Comparison of ENCODE assay signal across 1 cellular context in genomic region chr17:37708008-37708615, GRCh38.
A peak's percentile ranks its signal among the peaks of the same experiment; 100 is the strongest.
TF ChIP-seq lines count a peak whose summit lies in the region.

No MANE protein-coding gene starts in this region.

TF ChIP-seq in HepG2, 621 proteins besides CTCF, POLR2A, EP300 and RAD21 (continued from another document and continues in another):
- TF ChIP-seq NCOA5 (CRISPR knock-in tag; IDR thresholded peaks at IDR 0.05), result no peak
- TF ChIP-seq THAP7 (CRISPR knock-in tag; IDR thresholded peaks at IDR 0.05), result no peak; the same call in 1 of the 2 replicates
- TF ChIP-seq AHR (CRISPR knock-in tag; IDR thresholded peaks at IDR 0.05), result no peak
- TF ChIP-seq GABPB1 (CRISPR knock-in tag; IDR thresholded peaks at IDR 0.05), result no peak; the same call in 1 of the 2 replicates
- TF ChIP-seq, protein P1, sequence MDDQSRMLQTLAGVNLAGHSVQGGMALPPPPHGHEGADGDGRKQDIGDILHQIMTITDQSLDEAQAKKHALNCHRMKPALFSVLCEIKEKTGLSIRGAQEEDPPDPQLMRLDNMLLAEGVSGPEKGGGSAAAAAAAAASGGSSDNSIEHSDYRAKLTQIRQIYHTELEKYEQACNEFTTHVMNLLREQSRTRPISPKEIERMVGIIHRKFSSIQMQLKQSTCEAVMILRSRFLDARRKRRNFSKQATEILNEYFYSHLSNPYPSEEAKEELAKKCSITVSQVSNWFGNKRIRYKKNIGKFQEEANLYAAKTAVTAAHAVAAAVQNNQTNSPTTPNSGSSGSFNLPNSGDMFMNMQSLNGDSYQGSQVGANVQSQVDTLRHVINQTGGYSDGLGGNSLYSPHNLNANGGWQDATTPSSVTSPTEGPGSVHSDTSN (CRISPR knock-in tag; IDR thresholded peaks at IDR 0.05; ENCODE audit: borderline replicate concordance), result no peak
- no peak for TF ChIP-seq RFXANK (CRISPR knock-in tag; IDR thresholded peaks at IDR 0.05)
- peak; percentile 86 for TF ChIP-seq SOX5 (CRISPR knock-in tag; IDR thresholded peaks at IDR 0.05; ENCODE audit: borderline replicate concordance)
- TF ChIP-seq, protein P2, sequence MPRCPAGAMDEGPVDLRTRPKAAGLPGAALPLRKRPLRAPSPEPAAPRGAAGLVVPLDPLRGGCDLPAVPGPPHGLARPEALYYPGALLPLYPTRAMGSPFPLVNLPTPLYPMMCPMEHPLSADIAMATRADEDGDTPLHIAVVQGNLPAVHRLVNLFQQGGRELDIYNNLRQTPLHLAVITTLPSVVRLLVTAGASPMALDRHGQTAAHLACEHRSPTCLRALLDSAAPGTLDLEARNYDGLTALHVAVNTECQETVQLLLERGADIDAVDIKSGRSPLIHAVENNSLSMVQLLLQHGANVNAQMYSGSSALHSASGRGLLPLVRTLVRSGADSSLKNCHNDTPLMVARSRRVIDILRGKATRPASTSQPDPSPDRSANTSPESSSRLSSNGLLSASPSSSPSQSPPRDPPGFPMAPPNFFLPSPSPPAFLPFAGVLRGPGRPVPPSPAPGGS (CRISPR knock-in tag; IDR thresholded peaks at IDR 0.05), result 0 out of 2 replicates have a peak, but pooled peaks have one; percentile 31
- no peak for TF ChIP-seq SMAD3 (CRISPR knock-in tag; IDR thresholded peaks at IDR 0.05)
- TF ChIP-seq ZNF724P (CRISPR knock-in tag; IDR thresholded peaks at IDR 0.05; ENCODE audit: borderline replicate concordance), result no peak
- no peak for TF ChIP-seq KLF12 (CRISPR knock-in tag; IDR thresholded peaks at IDR 0.05; ENCODE audit: borderline replicate concordance)
- no peak for TF ChIP-seq ZFP1 (CRISPR knock-in tag; IDR thresholded peaks at IDR 0.05)
- no peak for TF ChIP-seq DNMT3B (CRISPR knock-in tag; conservative IDR thresholded peaks at IDR 0.05)
- no peak for TF ChIP-seq ZNF264 (CRISPR knock-in tag; IDR thresholded peaks at IDR 0.05)
- no peak; the same call in 1 of the 2 replicates for TF ChIP-seq ZNF713 (CRISPR knock-in tag; IDR thresholded peaks at IDR 0.05)
- TF ChIP-seq RCOR2 (CRISPR knock-in tag; IDR thresholded peaks at IDR 0.05), result peak; percentile 75
- TF ChIP-seq TMF1 (CRISPR knock-in tag; IDR thresholded peaks at IDR 0.05; ENCODE audit: low read depth), result no peak
- no peak for TF ChIP-seq NFE2L1 (CRISPR knock-in tag; IDR thresholded peaks at IDR 0.05; ENCODE audit: borderline replicate concordance)
- no peak for TF ChIP-seq GPN1 (CRISPR knock-in tag; IDR thresholded peaks at IDR 0.05; ENCODE audit: borderline replicate concordance)
- no peak; the same call in 1 of the 2 replicates for TF ChIP-seq ZNF501 (CRISPR knock-in tag; IDR thresholded peaks at IDR 0.05)
- TF ChIP-seq ZNF362 (CRISPR knock-in tag; IDR thresholded peaks at IDR 0.05; ENCODE audit: borderline replicate concordance), result no peak; the same call in 1 of the 2 replicates
- TF ChIP-seq RFXAP (CRISPR knock-in tag; IDR thresholded peaks at IDR 0.05; ENCODE audit: borderline replicate concordance), result no peak
- TF ChIP-seq ATM (IDR thresholded peaks at IDR 0.05; ENCODE audit: borderline replicate concordance), result no peak
- TF ChIP-seq GLI4 (CRISPR knock-in tag; IDR thresholded peaks at IDR 0.05; ENCODE audit: borderline replicate concordance), result 0 out of 2 replicates have a peak, but pooled peaks have one; percentile 34
- no peak for TF ChIP-seq SATB2 (CRISPR knock-in tag; IDR thresholded peaks at IDR 0.05)
- TF ChIP-seq HMGA1 (CRISPR knock-in tag; conservative IDR thresholded peaks at IDR 0.05), result no peak
- TF ChIP-seq, protein P3, sequence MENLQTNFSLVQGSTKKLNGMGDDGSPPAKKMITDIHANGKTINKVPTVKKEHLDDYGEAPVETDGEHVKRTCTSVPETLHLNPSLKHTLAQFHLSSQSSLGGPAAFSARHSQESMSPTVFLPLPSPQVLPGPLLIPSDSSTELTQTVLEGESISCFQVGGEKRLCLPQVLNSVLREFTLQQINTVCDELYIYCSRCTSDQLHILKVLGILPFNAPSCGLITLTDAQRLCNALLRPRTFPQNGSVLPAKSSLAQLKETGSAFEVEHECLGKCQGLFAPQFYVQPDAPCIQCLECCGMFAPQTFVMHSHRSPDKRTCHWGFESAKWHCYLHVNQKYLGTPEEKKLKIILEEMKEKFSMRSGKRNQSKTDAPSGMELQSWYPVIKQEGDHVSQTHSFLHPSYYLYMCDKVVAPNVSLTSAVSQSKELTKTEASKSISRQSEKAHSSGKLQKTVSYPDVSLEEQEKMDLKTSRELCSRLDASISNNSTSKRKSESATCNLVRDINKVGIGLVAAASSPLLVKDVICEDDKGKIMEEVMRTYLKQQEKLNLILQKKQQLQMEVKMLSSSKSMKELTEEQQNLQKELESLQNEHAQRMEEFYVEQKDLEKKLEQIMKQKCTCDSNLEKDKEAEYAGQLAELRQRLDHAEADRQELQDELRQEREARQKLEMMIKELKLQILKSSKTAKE (CRISPR knock-in tag; IDR thresholded peaks at IDR 0.05; ENCODE audit: borderline replicate concordance), result no peak
- no peak for TF ChIP-seq ATF7-NPFF (CRISPR knock-in tag; IDR thresholded peaks at IDR 0.05; ENCODE audit: low read depth)
- peak; percentile 59; the same call in 1 of the 2 replicates for TF ChIP-seq ZFY (CRISPR knock-in tag; IDR thresholded peaks at IDR 0.05)
- no peak for TF ChIP-seq FOXK2 (IDR thresholded peaks at IDR 0.05)
- no peak for TF ChIP-seq KIAA2018 (CRISPR knock-in tag; IDR thresholded peaks at IDR 0.05; ENCODE audit: borderline replicate concordance)
- peak; percentile 93 for TF ChIP-seq HNF1A (IDR thresholded peaks at IDR 0.05; ENCODE audit: low read depth)
- peak; percentile 92 for TF ChIP-seq HNF1A (CRISPR knock-in tag; IDR thresholded peaks at IDR 0.05; ENCODE audit: borderline replicate concordance)
- no peak for TF ChIP-seq ZNF101 (CRISPR knock-in tag; IDR thresholded peaks at IDR 0.05; ENCODE audit: borderline replicate concordance, low read depth)
- TF ChIP-seq RXRB (CRISPR knock-in tag; IDR thresholded peaks at IDR 0.05; ENCODE audit: borderline replicate concordance), result peak; percentile 61; the same call in 1 of the 2 replicates
- TF ChIP-seq, protein P4, sequence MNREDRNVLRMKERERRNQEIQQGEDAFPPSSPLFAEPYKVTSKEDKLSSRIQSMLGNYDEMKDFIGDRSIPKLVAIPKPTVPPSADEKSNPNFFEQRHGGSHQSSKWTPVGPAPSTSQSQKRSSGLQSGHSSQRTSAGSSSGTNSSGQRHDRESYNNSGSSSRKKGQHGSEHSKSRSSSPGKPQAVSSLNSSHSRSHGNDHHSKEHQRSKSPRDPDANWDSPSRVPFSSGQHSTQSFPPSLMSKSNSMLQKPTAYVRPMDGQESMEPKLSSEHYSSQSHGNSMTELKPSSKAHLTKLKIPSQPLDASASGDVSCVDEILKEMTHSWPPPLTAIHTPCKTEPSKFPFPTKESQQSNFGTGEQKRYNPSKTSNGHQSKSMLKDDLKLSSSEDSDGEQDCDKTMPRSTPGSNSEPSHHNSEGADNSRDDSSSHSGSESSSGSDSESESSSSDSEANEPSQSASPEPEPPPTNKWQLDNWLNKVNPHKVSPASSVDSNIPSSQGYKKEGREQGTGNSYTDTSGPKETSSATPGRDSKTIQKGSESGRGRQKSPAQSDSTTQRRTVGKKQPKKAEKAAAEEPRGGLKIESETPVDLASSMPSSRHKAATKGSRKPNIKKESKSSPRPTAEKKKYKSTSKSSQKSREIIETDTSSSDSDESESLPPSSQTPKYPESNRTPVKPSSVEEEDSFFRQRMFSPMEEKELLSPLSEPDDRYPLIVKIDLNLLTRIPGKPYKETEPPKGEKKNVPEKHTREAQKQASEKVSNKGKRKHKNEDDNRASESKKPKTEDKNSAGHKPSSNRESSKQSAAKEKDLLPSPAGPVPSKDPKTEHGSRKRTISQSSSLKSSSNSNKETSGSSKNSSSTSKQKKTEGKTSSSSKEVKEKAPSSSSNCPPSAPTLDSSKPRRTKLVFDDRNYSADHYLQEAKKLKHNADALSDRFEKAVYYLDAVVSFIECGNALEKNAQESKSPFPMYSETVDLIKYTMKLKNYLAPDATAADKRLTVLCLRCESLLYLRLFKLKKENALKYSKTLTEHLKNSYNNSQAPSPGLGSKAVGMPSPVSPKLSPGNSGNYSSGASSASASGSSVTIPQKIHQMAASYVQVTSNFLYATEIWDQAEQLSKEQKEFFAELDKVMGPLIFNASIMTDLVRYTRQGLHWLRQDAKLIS (CRISPR knock-in tag; IDR thresholded peaks at IDR 0.05), result no peak
